ENCODE assay signal across 9 cellular contexts in the genomic region with DNA sequence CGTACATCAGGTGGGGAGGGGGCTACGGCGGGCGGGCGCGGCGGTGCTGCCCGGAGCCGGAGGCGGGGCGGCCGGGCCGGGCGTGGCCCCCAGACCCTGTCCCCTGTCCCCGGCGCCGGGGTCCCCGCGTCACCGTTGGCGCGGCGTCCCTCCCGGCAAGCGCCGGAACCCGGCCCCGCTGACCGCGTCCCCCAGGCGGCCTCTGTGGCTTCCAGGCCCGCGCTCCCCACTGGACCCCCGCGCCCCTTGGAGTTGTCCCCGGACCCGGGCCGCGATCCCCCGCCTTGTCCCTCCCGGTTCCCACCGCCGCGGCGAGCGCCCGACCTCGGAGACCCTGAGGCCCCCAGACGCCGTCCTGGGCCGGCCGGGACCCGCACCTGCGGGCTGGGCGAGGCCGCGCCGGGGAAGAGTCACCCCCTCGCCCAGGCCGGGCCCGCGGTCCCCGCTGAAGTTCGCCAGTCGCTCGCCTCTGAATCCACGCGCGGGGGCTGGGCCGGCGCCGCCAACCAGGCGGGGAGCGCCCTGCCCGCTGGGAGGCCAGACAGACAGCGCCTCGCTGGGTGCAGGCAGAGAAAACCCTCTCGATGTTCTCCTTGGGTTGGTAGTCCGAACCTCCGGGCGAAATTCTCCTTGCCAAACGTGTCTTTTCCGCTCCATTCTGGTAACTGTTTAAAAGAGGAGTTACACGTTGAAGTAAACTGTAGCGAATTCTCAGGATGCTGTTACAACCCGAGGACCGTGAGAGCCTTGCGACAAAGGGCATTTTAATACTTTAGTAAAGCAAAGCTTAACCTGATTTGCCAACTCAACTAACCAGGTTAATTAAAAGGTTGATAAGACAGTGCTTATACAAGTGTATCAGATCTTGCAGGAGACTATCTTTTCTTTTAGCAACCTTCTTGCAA. TPM values are rescaled to one million over a fixed set of nuclear protein-coding genes. Genes with fewer than 3 reads are reported as not detected.
DNase-seq lines count a peak whose midpoint lies in the region; ATAC-seq, FAIRE-seq and TF ChIP-seq lines count a peak whose summit lies in the region.
"Had no signal": no experiment of that assay in that cellular context is flagged by ENCODE, and none has a peak within 500 bp of the region (broad histone marks: within the 10 kb centered on the region; RNA-seq: fewer than 3 reads in every experiment).

No MANE protein-coding gene starts in this region.

- peaks cover 18% of the 10 kb centered on the region for H3K4me1 ChIP-seq in CD8-positive, alpha-beta T cell (ENCODE audit: insufficient read depth, low read length)

- ATAC-seq in CD8-positive, alpha-beta T cell = no peak
- peak; percentile 30 for ATAC-seq in GM19463 (IDR thresholded peaks at IDR 0.05; ENCODE audit: unreplicated experiment)

- POLR2A ChIA-PET in CD8-positive, alpha-beta T cell (lab: Charles Lee) = interaction anchor here (0.5 to 1.5 kb wide), 2 partner anchors 244 to 280 kb away, joined by 3 to 4 read pairs; a partner anchor contains a TSS

- H3K9me3 ChIP-seq in CD8-positive, alpha-beta T cell (ENCODE audit: low read length) = no peaks in the 10 kb centered on the region
- H3K9me3 ChIP-seq in WERI-Rb-1 (ENCODE audit: severe bottlenecking) = no peaks in the 10 kb centered on the region

- H3K27ac ChIP-seq in CD8-positive, alpha-beta T cell (ENCODE audit: low read depth, low read length) = peak overlapping the region; percentile 68
- no peak overlapping the region for H3K27ac ChIP-seq in WERI-Rb-1
- peak overlapping the region; percentile 56 to 98 (median 92) for H3K27ac ChIP-seq in skin epidermis

- no peak for FAIRE-seq in bronchial epithelial cell (lab: Jason Lieb, UNC)
- FAIRE-seq: TTC549 had no signal

- intact Hi-C loops in CD8-positive, alpha-beta T cell (cut with DNase I, micrococcal nuclease) = loop anchor here (1.0 to 5.0 kb wide), 5 partner anchors 47 to 855 kb away; a partner anchor contains a TSS

- H3K36me3 Mint-ChIP-seq in CD8-positive, alpha-beta T cell = peaks cover 13% of the 10 kb centered on the region

- no peak for TF ChIP-seq CTCF in CD8-positive, alpha-beta T cell (IDR thresholded peaks at IDR 0.05)
- TF ChIP-seq CTCF in WERI-Rb-1 (IDR thresholded peaks at IDR 0.05; ENCODE audit: low read depth, low read length) (0 out of 2 replicates have a peak, but pooled peaks have one; percentile 2), bronchial epithelial cell (IDR thresholded peaks at IDR 0.05; ENCODE audit: insufficient read depth, low read length, severe bottlenecking) (peak; percentile 15)

- peak in 6 of 7 experiments; percentile 21 to 60 (median 36) for DNase-seq in CD8-positive, alpha-beta T cell
- DNase-seq in HS-27A (ENCODE audit: low read depth) (peak; percentile 5), WERI-Rb-1 (peak; percentile 15), bronchial epithelial cell (ENCODE audit: low read depth) (peak; percentile 42), iris pigment epithelial cell (ENCODE audit: low read depth) (peak; percentile 65), A172 (ENCODE audit: low spot score) (no peak)

- H3K36me3 ChIP-seq in CD8-positive, alpha-beta T cell (ENCODE audit: insufficient read depth, low read length) = no peaks in the 10 kb centered on the region
- no peaks in the 10 kb centered on the region for H3K36me3 ChIP-seq in WERI-Rb-1
- H3K36me3 ChIP-seq in bronchial epithelial cell (ENCODE audit: control insufficient read depth, insufficient read depth, low read length) = no peaks in the 10 kb centered on the region

- no peaks in the 10 kb centered on the region for H3K9me3 Mint-ChIP-seq in CD8-positive, alpha-beta T cell

- peak overlapping the region; percentile 81 for H3K27ac Mint-ChIP-seq in CD8-positive, alpha-beta T cell

- H3K27me3 ChIP-seq in CD8-positive, alpha-beta T cell (ENCODE audit: insufficient read depth, low read length) = no peaks in the 10 kb centered on the region
- no peaks in the 10 kb centered on the region for H3K27me3 ChIP-seq in WERI-Rb-1 (ENCODE audit: insufficient read depth, low read depth, severe bottlenecking)
- H3K27me3 ChIP-seq in bronchial epithelial cell (ENCODE audit: control insufficient read depth, insufficient read depth, low read length) = no peaks in the 10 kb centered on the region

- peaks cover 58% of the 10 kb centered on the region for H3K4me1 Mint-ChIP-seq in CD8-positive, alpha-beta T cell (ENCODE audit: low read depth)

- CTCF ChIA-PET in CD8-positive, alpha-beta T cell (lab: Charles Lee) = interaction anchor here (1.8 kb wide), 1 partner anchor 311 kb away, joined by 4 read pairs; no protein-coding TSS in a partner anchor

- H3K4me3 Mint-ChIP-seq in CD8-positive, alpha-beta T cell = peak overlapping the region; percentile 95

- no peaks in the 10 kb centered on the region for H3K27me3 Mint-ChIP-seq in CD8-positive, alpha-beta T cell (ENCODE audit: low read depth)

- H3K4me3 ChIP-seq in CD8-positive, alpha-beta T cell (ENCODE audit: low read depth, low read length) = peak overlapping the region; percentile 77
- peak overlapping the region; percentile 60 for H3K4me3 ChIP-seq in WERI-Rb-1 (ENCODE audit: low read depth, low read length)
- H3K4me3 ChIP-seq in bronchial epithelial cell (ENCODE audit: low read depth, low read length) = peak overlapping the region; percentile 60
- peak overlapping the region; percentile 63 to 99 (median 89) for H3K4me3 ChIP-seq in skin epidermis

RNA-seq across cellular contexts. Expression of a gene that starts 0.8 kb away (rescaled TPM):
- 1 to 10 TPM; 8.7 to 9.4 TPM for total RNA-seq in CD8-positive, alpha-beta T cell
- total RNA-seq in bronchial epithelial cell = 13.7 and 23.4 TPM in 2 replicates
- 12.7 and 14.2 TPM in 2 replicates for total RNA-seq in A172 (2014; rRNA removed; shearing (Covaris generic))
